ENCODE assay signal across 23 cellular contexts in genomic region chr16:86960266-86960665, GRCh38.
"Had no signal": no experiment of that assay in that cellular context is flagged by ENCODE, and none has a peak within 500 bp of the region (broad histone marks: within the 10 kb centered on the region; RNA-seq: fewer than 3 reads in every experiment).

No MANE protein-coding gene starts in this region.

- DNase-seq: activated CD4-positive, alpha-beta T cell treated with anti-CD3 and anti-CD28 coated beads, Interleukin-2, amount 50 U/mL, for 1 hour; activated CD8-positive, alpha-beta memory T cell treated with anti-CD3 and anti-CD28 coated beads for 24 hours; activated gamma-delta T cell treated with Interleukin-2 at 50 U/mL for 16 hours; activated T-cell treated with anti-CD3 and anti-CD28 coated beads, Interleukin-2, amount 50 U/mL, for 72 hours; adrenal gland; erythroblast; foreskin melanocyte; heart left ventricle; kidney glomerular epithelial cell; mesenchymal stem cell; natural killer cell; psoas muscle; right lobe of liver; stimulated activated CD4-positive, alpha-beta T cell treated with anti-CD3 and anti-CD28 coated beads, Interleukin-4, amount 100 ng/mL, for 4 hours; T-cell; thyroid gland had no signal

- H3K36me3 ChIP-seq: adrenal gland, breast epithelium, heart left ventricle, right lobe of liver, thyroid gland had no signal

- H3K9me3 Mint-ChIP-seq: activated naive CD4-positive, alpha-beta T cell treated with anti-CD3 and anti-CD28 coated beads, Interleukin-2, amount 50 U/mL, for 72 hours; activated T-cell treated with anti-CD3 and anti-CD28 coated beads, Interleukin-2, amount 50 U/mL, for 72 hours; natural killer cell; stimulated activated memory B cell treated with anti-CD40 and anti-IgM and Interleukin-4, amounts not matched to agents 10 μg/mL and 1 μg/mL and 100 μg/mL, for 72 hours; T-cell had no signal

- H3K36me3 Mint-ChIP-seq: activated naive CD4-positive, alpha-beta T cell treated with anti-CD3 and anti-CD28 coated beads, Interleukin-2, amount 50 U/mL, for 72 hours; natural killer cell; stimulated activated memory B cell treated with anti-CD40 and anti-IgM and Interleukin-4, amounts not matched to agents 10 μg/mL and 1 μg/mL and 100 μg/mL, for 72 hours; T-cell had no signal

- FAIRE-seq: astrocyte, endometrium had no signal

- ATAC-seq: activated CD4-positive, CD25-positive, alpha-beta regulatory T cell treated with anti-CD3 and anti-CD28 coated beads, Interleukin-2, amount 50 U/mL, for 24 hours; activated naive CD4-positive, alpha-beta T cell treated with anti-CD3 and anti-CD28 coated beads, Interleukin-2, amount 50 U/mL, for 72 hours; activated T-cell treated with anti-CD3 and anti-CD28 coated beads, Interleukin-2, amount 50 U/mL, for 72 hours; psoas muscle; right lobe of liver; stimulated activated memory B cell treated with anti-CD40 and anti-IgM and Interleukin-4, amounts not matched to agents 10 μg/mL and 1 μg/mL and 100 μg/mL, for 72 hours; T-cell had no signal

- H3K27me3 ChIP-seq: adrenal gland, right lobe of liver, thyroid gland had no signal

- H3K4me3 ChIP-seq: adrenal gland, psoas muscle, right lobe of liver, thyroid gland had no signal

- H3K27ac ChIP-seq: adrenal gland, breast epithelium, coronary artery, heart left ventricle, psoas muscle, right lobe of liver, thyroid gland had no signal

- H3K4me1 ChIP-seq: adrenal gland, breast epithelium, heart left ventricle, psoas muscle, right lobe of liver, thyroid gland had no signal

- H3K9me3 ChIP-seq: adrenal gland, breast epithelium, heart left ventricle, psoas muscle, right lobe of liver, thyroid gland had no signal

- H3K4me3 Mint-ChIP-seq: activated T-cell treated with anti-CD3 and anti-CD28 coated beads, Interleukin-2, amount 50 U/mL, for 72 hours; natural killer cell; stimulated activated memory B cell treated with anti-CD40 and anti-IgM and Interleukin-4, amounts not matched to agents 10 μg/mL and 1 μg/mL and 100 μg/mL, for 72 hours; T-cell had no signal

- H3K27ac Mint-ChIP-seq: activated naive CD4-positive, alpha-beta T cell treated with anti-CD3 and anti-CD28 coated beads, Interleukin-2, amount 50 U/mL, for 72 hours; activated T-cell treated with anti-CD3 and anti-CD28 coated beads, Interleukin-2, amount 50 U/mL, for 72 hours; natural killer cell; stimulated activated memory B cell treated with anti-CD40 and anti-IgM and Interleukin-4, amounts not matched to agents 10 μg/mL and 1 μg/mL and 100 μg/mL, for 72 hours; T-cell had no signal

- H3K4me1 Mint-ChIP-seq: stimulated activated memory B cell treated with anti-CD40 and anti-IgM and Interleukin-4, amounts not matched to agents 10 μg/mL and 1 μg/mL and 100 μg/mL, for 72 hours had no signal
